17 cellular contexts compared by ENCODE assay signal in the genomic region with DNA sequence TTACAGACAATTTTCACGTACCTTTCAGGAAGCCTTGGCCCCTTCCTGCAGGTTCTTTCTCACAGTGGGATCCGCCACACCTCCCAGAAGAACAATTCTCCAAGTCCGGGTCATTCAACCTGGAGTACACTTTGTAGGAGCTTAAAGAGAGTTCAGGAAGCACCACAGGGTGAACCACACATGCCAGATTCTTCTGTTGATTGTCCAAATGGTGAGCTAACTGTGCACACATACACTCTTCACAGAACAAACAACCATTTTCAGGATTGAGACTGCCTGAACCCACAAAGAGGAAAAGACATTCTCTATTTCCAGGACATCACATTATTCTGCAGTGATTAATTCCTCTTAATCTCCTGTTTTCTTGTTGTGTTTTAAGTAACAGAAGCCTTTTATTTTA.
DNase-seq lines count a peak whose midpoint lies in the region; ATAC-seq and TF ChIP-seq lines count a peak whose summit lies in the region.
"Had no signal": no experiment of that assay in that cellular context is flagged by ENCODE, and none has a peak within 500 bp of the region (broad histone marks: within the 10 kb centered on the region; RNA-seq: fewer than 3 reads in every experiment).

No MANE protein-coding gene starts in this region.

- ATAC-seq in HG02759 (IDR thresholded peaks at IDR 0.05; ENCODE audit: unreplicated experiment): no peak

- DNase-seq in NCI-H1092 treated with DMSO at 0.1 percent for 48 hours (lab: John Stamatoyannopoulos, UW) (peak; percentile 8), NCI-H1092 (lab: John Stamatoyannopoulos, UW) (no peak), DMS53 (lab: John Stamatoyannopoulos, UW) (peak; percentile 66), NCI-H2029 (lab: John Stamatoyannopoulos, UW) (peak; percentile 42), NCI-H69 (lab: John Stamatoyannopoulos, UW) (peak; percentile 97), GM10248 (ENCODE audit: extremely low spot score) (no peak), NCI-H345 (lab: John Stamatoyannopoulos, UW) (no peak)
- DNase-seq: 8988T; CD4-positive, CD25-positive, alpha-beta regulatory T cell; COR-L47; DMS 273 treated with DMSO at 0.1 percent for 48 hours; HCEC 1CT; NCI-H446; PC-9; SJCRH30; T1000 had no signal

- no peak for TF ChIP-seq CTCF in GM10248 (IDR thresholded peaks at IDR 0.05; ENCODE audit: control extremely low read depth, extremely low read depth, low read depth, missing control alignments)

- POLR2A ChIA-PET in GM10248 (lab: Yijun Ruan, JAX): no interaction called here

- CTCF ChIA-PET in GM10248 (lab: Yijun Ruan, JAX): interaction anchor here (1.8 to 2.3 kb wide), 5 partner anchors 9 to 300 kb away, joined by 5 to 12 read pairs (median 5); no protein-coding TSS in a partner anchor

Comparison
In these comparisons a context has a peak if more than half of its experiments do, and no peak if none do; other contexts are left out.
1. DNase-seq: peak in NCI-H1092 treated with DMSO at 0.1 percent for 48 hours (single experiment), DMS53 (single experiment), NCI-H2029 (single experiment) and NCI-H69 (single experiment); none in NCI-H1092 (single experiment), GM10248 (single experiment) and NCI-H345 (single experiment).